1 cellular context compared by ENCODE assay signal in the genomic region with DNA sequence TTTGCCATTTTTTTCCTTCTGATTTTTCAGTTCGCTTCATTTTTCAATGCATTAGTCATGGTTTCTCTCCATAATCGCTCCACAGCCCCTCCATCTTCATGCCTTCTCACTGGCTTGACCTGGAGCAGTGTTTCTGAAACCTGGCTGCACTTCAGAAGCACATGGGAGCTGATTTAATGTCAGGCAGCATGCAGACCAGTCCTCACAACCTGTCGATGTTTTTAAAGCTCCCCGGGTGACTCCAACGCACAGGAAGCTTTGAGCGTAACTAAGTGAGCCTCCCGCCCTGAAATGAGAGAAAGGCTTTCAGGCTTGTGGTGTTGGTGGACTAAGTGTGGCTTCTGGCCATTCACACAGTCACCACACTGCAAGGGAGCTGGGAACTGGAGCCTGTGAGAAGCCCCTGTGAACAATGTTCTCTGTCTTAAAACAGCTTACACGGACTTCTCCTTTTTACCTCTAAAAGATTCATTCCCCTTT.
TF ChIP-seq lines count a peak whose summit lies in the region.

No MANE protein-coding gene starts in this region.

TF ChIP-seq in HepG2, 621 proteins besides CTCF, POLR2A, EP300 and RAD21:
- TF ChIP-seq, protein P1, sequence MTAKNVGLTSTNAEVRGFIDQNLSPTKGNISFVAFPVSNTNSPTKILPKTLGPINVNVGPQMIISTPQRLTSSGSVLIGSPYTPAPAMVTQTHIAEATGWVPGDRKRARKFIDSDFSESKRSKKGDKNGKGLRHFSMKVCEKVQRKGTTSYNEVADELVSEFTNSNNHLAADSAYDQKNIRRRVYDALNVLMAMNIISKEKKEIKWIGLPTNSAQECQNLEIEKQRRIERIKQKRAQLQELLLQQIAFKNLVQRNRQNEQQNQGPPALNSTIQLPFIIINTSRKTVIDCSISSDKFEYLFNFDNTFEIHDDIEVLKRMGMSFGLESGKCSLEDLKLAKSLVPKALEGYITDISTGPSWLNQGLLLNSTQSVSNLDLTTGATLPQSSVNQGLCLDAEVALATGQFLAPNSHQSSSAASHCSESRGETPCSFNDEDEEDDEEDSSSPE (CRISPR knock-in tag; IDR thresholded peaks at IDR 0.05), result 0 out of 2 replicates have a peak, but pooled peaks have one; percentile 10
- TF ChIP-seq, protein P2, sequence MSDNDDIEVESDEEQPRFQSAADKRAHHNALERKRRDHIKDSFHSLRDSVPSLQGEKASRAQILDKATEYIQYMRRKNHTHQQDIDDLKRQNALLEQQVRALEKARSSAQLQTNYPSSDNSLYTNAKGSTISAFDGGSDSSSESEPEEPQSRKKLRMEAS (IDR thresholded peaks at IDR 0.05), result 0 out of 2 replicates have a peak, but pooled peaks have one; percentile 32
- TF ChIP-seq SRF (IDR thresholded peaks at IDR 0.05; ENCODE audit: low read depth, low read length) (no peak), SAP130 (CRISPR knock-in tag; IDR thresholded peaks at IDR 0.05; ENCODE audit: low read depth) (0 out of 2 replicates have a peak, but pooled peaks have one; percentile 21), ZNF451 (CRISPR knock-in tag; IDR thresholded peaks at IDR 0.05) (no peak)
- TF ChIP-seq, protein P3, sequence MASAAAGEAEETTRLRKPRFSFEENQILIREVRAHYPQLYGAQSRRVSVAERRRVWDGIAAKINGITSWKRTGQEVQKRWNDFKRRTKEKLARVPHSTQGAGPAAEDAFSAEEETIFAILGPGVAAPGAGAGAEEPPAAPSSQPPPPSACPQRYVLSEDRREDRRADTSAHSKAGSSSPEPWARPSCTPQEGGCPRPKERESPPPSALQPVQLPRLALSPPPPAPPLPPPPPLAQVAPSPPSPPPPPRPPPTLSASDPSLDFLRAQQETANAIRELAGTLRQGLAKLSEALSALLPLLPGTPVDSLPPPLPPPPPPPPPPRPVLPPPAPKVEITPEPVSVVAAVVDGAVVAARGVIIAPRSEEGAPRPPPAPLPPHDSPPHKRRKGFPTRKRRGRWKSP (CRISPR knock-in tag; IDR thresholded peaks at IDR 0.05), result 0 out of 2 replicates have a peak, but pooled peaks have one; percentile 5
